19 cellular contexts compared by ENCODE assay signal in the genomic region with DNA sequence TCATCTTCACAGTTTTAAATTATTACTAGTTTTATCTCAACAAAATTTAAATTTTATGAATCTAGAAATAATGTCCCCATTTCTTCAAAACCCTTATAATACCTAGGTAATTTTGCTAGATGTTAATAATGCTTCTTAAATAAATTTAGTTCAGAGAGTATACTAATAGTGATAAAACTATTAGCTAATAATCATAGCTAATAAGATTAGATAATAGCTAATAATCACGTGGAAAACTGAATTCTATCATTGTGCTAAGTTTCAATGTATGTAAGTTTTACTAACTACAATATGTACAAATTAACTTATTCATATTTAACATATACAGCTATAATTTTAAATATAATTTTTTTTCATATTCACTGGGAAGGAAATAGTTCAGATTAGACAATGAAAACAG.
DNase-seq lines count a peak whose midpoint lies in the region; ATAC-seq, FAIRE-seq and TF ChIP-seq lines count a peak whose summit lies in the region.
"Had no signal": no experiment of that assay in that cellular context is flagged by ENCODE, and none has a peak within 500 bp of the region (broad histone marks: within the 10 kb centered on the region; RNA-seq: fewer than 3 reads in every experiment).

No MANE protein-coding gene starts in this region.

- H3K4me3 ChIP-seq in HEK293 (ENCODE audit: low read depth, low read length) = no peak overlapping the region
- H3K4me3 ChIP-seq: GM12878 had no signal

- CTCF ChIA-PET in HEK293 (lab: Yijun Ruan, JAX) = interaction anchor here (2.1 kb wide), 1 partner anchor 9 kb away, joined by 8 read pairs; no protein-coding TSS in a partner anchor

- no peaks in the 10 kb centered on the region for H3K4me1 ChIP-seq in HEK293 (ENCODE audit: control insufficient read depth, insufficient read depth, low read length)
- H3K4me1 ChIP-seq: BE2C had no signal

- no peak for TF ChIP-seq CTCF in HEK293 (tag by site-specific recombination; IDR thresholded peaks at IDR 0.05)

- H3K27ac ChIP-seq in HEK293 (ENCODE audit: extremely low read depth, low read depth, low read length) = no peak overlapping the region
- H3K27ac ChIP-seq: C4-2B, HL-60 had no signal

- no peak for ATAC-seq in HG02973 (IDR thresholded peaks at IDR 0.05; ENCODE audit: unreplicated experiment)
- no peak for ATAC-seq in GM18519 (IDR thresholded peaks at IDR 0.05; ENCODE audit: low FRiP score, unreplicated experiment)
- ATAC-seq: GM12878 had no signal

- POLR2A ChIA-PET in HEK293 (lab: Yijun Ruan, JAX) = no interaction called here

- peaks cover 3 to 35% of the 10 kb centered on the region in 2 experiments; a peak in 2 of 3 replicates for H3K36me3 ChIP-seq in HEK293 (ENCODE audit: control insufficient read depth in 2 of 2, insufficient read depth in 1 of 2, low read length in 2 of 2)

- H3K9me3 ChIP-seq in HEK293 (ENCODE audit: control insufficient read depth, insufficient read depth, low read depth, low read length) = no peaks in the 10 kb centered on the region
- H3K9me3 ChIP-seq: BE2C had no signal

- peak; percentile 74 for FAIRE-seq in colon (lab: Jason Lieb, UNC)
- FAIRE-seq in islet of Langerhans (lab: Jason Lieb, UNC) = peak; percentile 90
- FAIRE-seq: GM12878, GM19239, H1 had no signal

- DNase-seq in NOMO-1 treated with dmso at 0.1 percent for 144 hours (lab: John Stamatoyannopoulos, UW; ENCODE audit: unreplicated experiment) = no peak
- no peak for DNase-seq in iPS-NIHi11 (ENCODE audit: low spot score)
- DNase-seq: ACHN; BE2C; CD4-positive, alpha-beta T cell; DMS153; DMS79 treated with DMSO at 0.1 percent for 48 hours; EL; H9 had no signal

TF ChIP-seq in HEK293, 187 proteins besides CTCF, POLR2A, EP300 and RAD21:
- 0 out of 2 replicates have a peak, but pooled peaks have one; percentile 78 for TF ChIP-seq ZNF664 (tag by site-specific recombination; IDR thresholded peaks at IDR 0.05)
- TF ChIP-seq ZFP41 (tag by site-specific recombination; IDR thresholded peaks at IDR 0.05; ENCODE audit: borderline replicate concordance) = no peak
